ENCODE assay signal across 8 cellular contexts in genomic region chr1:108816049-108816882, GRCh38. TPM values are rescaled to one million over a fixed set of nuclear protein-coding genes. Genes with fewer than 3 reads are reported as not detected.
DNase-seq lines count a peak whose midpoint lies in the region; ATAC-seq and TF ChIP-seq lines count a peak whose summit lies in the region.

No MANE protein-coding gene starts in this region.

- no peaks in the 10 kb centered on the region for H3K79me2 ChIP-seq in fibroblast of lung (ENCODE audit: control insufficient read depth, insufficient read depth, low read length)

- peak; percentile 77 for DNase-seq in HS-27A (ENCODE audit: low read depth)
- DNase-seq in SHP77 (lab: John Stamatoyannopoulos, UW) = peak; percentile 44 to 75
- DNase-seq in fibroblast of lung (ENCODE audit: low read depth in 2 of 2) = peak; percentile 93 to 98
- DNase-seq in KG1 (lab: John Stamatoyannopoulos, UW) = no peak
- no peak for DNase-seq in activated CD4-positive, alpha-beta T cell treated with anti-CD3 and anti-CD28 coated beads, Interleukin-2, amount 50 U/mL, for 48 hours
- no peak for DNase-seq in activated T-helper 1 cell treated with anti-CD3 and anti-CD28 coated beads, Interleukin-12 subunit alpha, Interleukin-12 subunit beta, Interleukin-2, Interleukin-4 antibody, amounts not matched to agents 30 ng/mL and 10 ng/mL and 1 ng/mL, durations not matched to agents 14 hours and 24 hours and 36 hours (ENCODE audit: low spot score)

- peak overlapping the region; percentile 95 for H3K4me2 ChIP-seq in fibroblast of lung (ENCODE audit: extremely low read depth, insufficient read depth, low read length)

- H3K36me3 Mint-ChIP-seq in activated T-helper 1 cell treated with anti-CD3 and anti-CD28 coated beads, Interleukin-12 subunit alpha, Interleukin-12 subunit beta, Interleukin-2, Interleukin-4 antibody, amounts not matched to agents 30 ng/mL and 10 ng/mL and 1 ng/mL, durations not matched to agents 14 hours and 24 hours and 36 hours (ENCODE audit: low read depth) = no peaks in the 10 kb centered on the region

- H3K4me3 ChIP-seq in fibroblast of lung (replicated peaks in 1 of 4; ENCODE audit: control extremely low read depth in 1 of 4, insufficient read depth in 1 of 4, low read depth in 3 of 4, low read length in 4 of 4) (peak overlapping the region; percentile 37 to 51 (median 44)), muscle layer of colon (ENCODE audit: low read depth in 1 of 2, low read length in 2 of 2) (peak overlapping the region in 1 of 2 donors; percentile 50)

- H3K4me1 ChIP-seq in fibroblast of lung (ENCODE audit: control insufficient read depth, extremely low read depth, insufficient read depth, low read length) (peaks cover 28% of the 10 kb centered on the region), muscle layer of colon (ENCODE audit: insufficient read depth, low read length) (peaks cover 44% of the 10 kb centered on the region)

- no peaks in the 10 kb centered on the region for H3K9me3 ChIP-seq in fibroblast of lung (ENCODE audit: control insufficient read depth, insufficient read depth, low read depth, low read length)
- no peaks in the 10 kb centered on the region for H3K9me3 ChIP-seq in muscle layer of colon (ENCODE audit: low read length)

- no peak overlapping the region for H3K4me3 Mint-ChIP-seq in activated T-helper 1 cell treated with anti-CD3 and anti-CD28 coated beads, Interleukin-12 subunit alpha, Interleukin-12 subunit beta, Interleukin-2, Interleukin-4 antibody, amounts not matched to agents 30 ng/mL and 10 ng/mL and 1 ng/mL, durations not matched to agents 14 hours and 24 hours and 36 hours

- H3K9ac ChIP-seq in fibroblast of lung (ENCODE audit: insufficient read depth, low read length) (peak overlapping the region; percentile 80), muscle layer of colon (ENCODE audit: low read length) (peak overlapping the region; percentile 67)

- H3K27ac Mint-ChIP-seq in activated T-helper 1 cell treated with anti-CD3 and anti-CD28 coated beads, Interleukin-12 subunit alpha, Interleukin-12 subunit beta, Interleukin-2, Interleukin-4 antibody, amounts not matched to agents 30 ng/mL and 10 ng/mL and 1 ng/mL, durations not matched to agents 14 hours and 24 hours and 36 hours = no peak overlapping the region

- no peak for TF ChIP-seq CTCF in fibroblast of lung (conservative IDR thresholded peaks at IDR 0.05 in 1 of 2, IDR thresholded peaks at IDR 0.05 in 1 of 2; ENCODE audit: low read depth in 1 of 2, low read length in 2 of 2)

- H3K36me3 ChIP-seq in fibroblast of lung (ENCODE audit: control insufficient read depth, insufficient read depth, low read length) (no peaks in the 10 kb centered on the region), muscle layer of colon (ENCODE audit: insufficient read depth, low read length) (peaks cover 5% of the 10 kb centered on the region)

- H3K27me3 Mint-ChIP-seq in activated T-helper 1 cell treated with anti-CD3 and anti-CD28 coated beads, Interleukin-12 subunit alpha, Interleukin-12 subunit beta, Interleukin-2, Interleukin-4 antibody, amounts not matched to agents 30 ng/mL and 10 ng/mL and 1 ng/mL, durations not matched to agents 14 hours and 24 hours and 36 hours (ENCODE audit: insufficient read depth) = peaks cover 7% of the 10 kb centered on the region

- no peak for ATAC-seq in HG03175 (IDR thresholded peaks at IDR 0.05; ENCODE audit: unreplicated experiment)

- peak overlapping the region; percentile 76 for H2AFZ ChIP-seq in fibroblast of lung (ENCODE audit: low read length)

- peak overlapping the region; percentile 100 for H3K27ac ChIP-seq in fibroblast of lung (ENCODE audit: insufficient read depth, low read length)
- peak overlapping the region; percentile 48 for H3K27ac ChIP-seq in muscle layer of colon (ENCODE audit: low read depth, low read length)

- H3K27me3 ChIP-seq in fibroblast of lung (ENCODE audit: control insufficient read depth, insufficient read depth, low read length) (no peaks in the 10 kb centered on the region), muscle layer of colon (ENCODE audit: control insufficient read depth in 1 of 2, insufficient read depth in 2 of 2, low read length in 2 of 2) (no peaks in the 10 kb centered on the region)

- H3K9me3 Mint-ChIP-seq in activated T-helper 1 cell treated with anti-CD3 and anti-CD28 coated beads, Interleukin-12 subunit alpha, Interleukin-12 subunit beta, Interleukin-2, Interleukin-4 antibody, amounts not matched to agents 30 ng/mL and 10 ng/mL and 1 ng/mL, durations not matched to agents 14 hours and 24 hours and 36 hours = no peaks in the 10 kb centered on the region

- no peaks in the 10 kb centered on the region for H3K4me1 Mint-ChIP-seq in activated T-helper 1 cell treated with anti-CD3 and anti-CD28 coated beads, Interleukin-12 subunit alpha, Interleukin-12 subunit beta, Interleukin-2, Interleukin-4 antibody, amounts not matched to agents 30 ng/mL and 10 ng/mL and 1 ng/mL, durations not matched to agents 14 hours and 24 hours and 36 hours (ENCODE audit: low read depth)

- H4K20me1 ChIP-seq in fibroblast of lung (ENCODE audit: control insufficient read depth, extremely low read depth, insufficient read depth, low read length) = no peaks in the 10 kb centered on the region

- intact Hi-C loops in activated T-helper 1 cell treated with anti-CD3 and anti-CD28 coated beads, Interleukin-12 subunit alpha, Interleukin-12 subunit beta, Interleukin-2, Interleukin-4 antibody, amounts not matched to agents 30 ng/mL and 10 ng/mL and 1 ng/mL, durations not matched to agents 14 hours and 24 hours and 36 hours (cut with micrococcal nuclease) = no loop called here

RNA-seq across cellular contexts. Expression of gene AKNAD1, which starts 40.6 kb away (rescaled TPM):
- total RNA-seq in fibroblast of lung = 0.17 and 0.26 TPM in 2 replicates
- 0.71 and 1.2 TPM in 2 replicates for polyA plus RNA-seq in fibroblast of lung
- 0.83 and 1.1 TPM in 2 replicates for polyA plus RNA-seq in fibroblast of lung (2012)
- polyA minus RNA-seq in fibroblast of lung (ENCODE audit: low replicate concordance) = not detected in 2 replicates
- total RNA-seq in activated T-helper 1 cell treated with anti-CD3 and anti-CD28 coated beads, Interleukin-12 subunit alpha, Interleukin-12 subunit beta, Interleukin-2, Interleukin-4 antibody, amounts not matched to agents 30 ng/mL and 10 ng/mL and 1 ng/mL, durations not matched to agents 14 hours and 24 hours and 36 hours = not detected in 2 replicates

Comparison
In these comparisons a context has a peak if more than half of its experiments do, and no peak if none do; other contexts are left out.
1. DNase-seq: peak in HS-27A (single experiment), SHP77 (2 of 2) and fibroblast of lung (2 of 2); none in KG1 (single experiment), activated CD4-positive, alpha-beta T cell treated with anti-CD3 and anti-CD28 coated beads, Interleukin-2, amount 50 U/mL, for 48 hours (0 of 2) and activated T-helper 1 cell treated with anti-CD3 and anti-CD28 coated beads, Interleukin-12 subunit alpha, Interleukin-12 subunit beta, Interleukin-2, Interleukin-4 antibody, amounts not matched to agents 30 ng/mL and 10 ng/mL and 1 ng/mL, durations not matched to agents 14 hours and 24 hours and 36 hours (single experiment).